Comparison of ENCODE assay signal across 28 cellular contexts in the genomic region with DNA sequence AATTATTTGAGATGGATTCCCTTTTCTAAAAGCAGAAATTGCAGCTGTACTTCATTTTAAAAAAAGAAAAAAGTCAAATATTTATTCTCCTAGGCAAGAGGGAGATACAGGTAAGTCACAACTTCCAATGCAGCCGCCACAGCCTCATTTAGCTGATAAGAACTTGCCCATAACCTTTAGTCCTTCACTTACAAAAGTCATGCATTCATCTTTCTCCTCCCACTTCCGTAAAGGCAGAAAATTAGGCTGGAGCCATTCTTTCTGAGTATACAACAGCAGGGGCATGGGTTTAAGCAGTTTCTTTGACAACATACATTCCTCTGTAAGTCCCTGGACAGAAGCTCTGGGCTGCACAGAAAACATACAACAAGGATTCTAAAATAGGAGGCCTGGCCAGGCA. TPM values are rescaled to one million over a fixed set of nuclear protein-coding genes. Genes with fewer than 3 reads are reported as not detected.
DNase-seq lines count a peak whose midpoint lies in the region; ATAC-seq and TF ChIP-seq lines count a peak whose summit lies in the region.
"Had no signal": no experiment of that assay in that cellular context is flagged by ENCODE, and none has a peak within 500 bp of the region (broad histone marks: within the 10 kb centered on the region; RNA-seq: fewer than 3 reads in every experiment).

No MANE protein-coding gene starts in this region.

- no peaks in the 10 kb centered on the region for H3K36me3 ChIP-seq in CD8-positive, alpha-beta T cell (ENCODE audit: insufficient read depth, low read length)
- H3K36me3 ChIP-seq in Panc1 (ENCODE audit: control insufficient read depth, insufficient read depth, low read length) (peaks cover 2% of the 10 kb centered on the region; the same call in 1 of the 2 replicates), skeletal muscle satellite cell (ENCODE audit: insufficient read depth, low read length) (no peaks in the 10 kb centered on the region)
- H3K36me3 ChIP-seq: ovary, thyroid gland had no signal

- H3K4me1 ChIP-seq in CD8-positive, alpha-beta T cell (ENCODE audit: insufficient read depth, low read length) = peaks cover 57% of the 10 kb centered on the region
- H3K4me1 ChIP-seq in Panc1 (ENCODE audit: control insufficient read depth, insufficient read depth, low read length) = peaks cover 42% of the 10 kb centered on the region
- peaks cover 63% of the 10 kb centered on the region for H3K4me1 ChIP-seq in skeletal muscle satellite cell (ENCODE audit: control insufficient read depth, insufficient read depth, low read length)

- no peak overlapping the region for H3K9ac ChIP-seq in skeletal muscle satellite cell (ENCODE audit: low read depth, low read length)

- intact Hi-C loops in CD8-positive, alpha-beta T cell (cut with DNase I, micrococcal nuclease) = loop anchor here (5.0 to 10.0 kb wide), 7 partner anchors 407 to 1545 kb away; a partner anchor contains a TSS
- intact Hi-C loops in Panc1 (cut with micrococcal nuclease; ENCODE audit: unreplicated experiment) (no loop called here), left colon (cut with DNase I, micrococcal nuclease) (no loop called here)
- intact Hi-C loops in activated CD4-positive, alpha-beta T cell treated with anti-CD3 and anti-CD28 coated beads for 36 hours (cut with DNase I, micrococcal nuclease) = loop anchor here (5.0 to 10.0 kb wide), 4 partner anchors 265 to 1435 kb away; a partner anchor contains a TSS

- DNase-seq in CD8-positive, alpha-beta T cell = no peak
- DNase-seq in Panc1 (ENCODE audit: low read depth, low spot score) = no peak
- no peak for DNase-seq in left colon
- DNase-seq in activated CD4-positive, alpha-beta T cell treated with anti-CD3 and anti-CD28 coated beads for 36 hours = no peak
- no peak for DNase-seq in activated T-cell treated with anti-CD3 and anti-CD28 coated beads, Interleukin-2, amount 50 U/mL, for 48 hours
- DNase-seq in kidney glomerular epithelial cell (lab: John Stamatoyannopoulos, UW) = no peak
- DNase-seq in activated CD8-positive, alpha-beta memory T cell treated with anti-CD3 and anti-CD28 coated beads, Interleukin-2, amount 10 ng/mL, durations not matched to agents 7 days and 5 days = no peak
- DNase-seq: activated CD4-positive, alpha-beta T cell treated with anti-CD3 and anti-CD28 coated beads, Interleukin-2, amount 10 ng/mL, durations not matched to agents 7 days and 5 days; DMS53; dorsolateral prefrontal cortex; glutamatergic neuron; mesenchymal stem cell; naive B cell; NCI-H1092 treated with DMSO at 0.1 percent for 48 hours; NCI-H187 treated with DMSO at 0.1 percent for 48 hours; NCI-H526; ovary; right cardiac atrium; stimulated activated CD4-positive, alpha-beta T cell treated with anti-CD3 and anti-CD28 coated beads, Interleukin-15, amount 100 ng/mL, for 24 hours; thyroid gland had no signal

- H3K4me2 ChIP-seq in skeletal muscle satellite cell (ENCODE audit: low read length) = peak overlapping the region; percentile 19

- in situ Hi-C loops in Panc1 (cut with HindIII; ENCODE audit: low pct_unique_long_range_greater_than_20kb, low sequenced_read_pairs) = no loop called here

- BruUV-seq in Panc1 (replicated peaks; lab: Mats Ljungman, UMichigan) = no TSS peak

- no peaks in the 10 kb centered on the region for H3K9me3 Mint-ChIP-seq in CD8-positive, alpha-beta T cell
- peaks cover 6% of the 10 kb centered on the region for H3K9me3 Mint-ChIP-seq in activated CD4-positive, alpha-beta T cell treated with anti-CD3 and anti-CD28 coated beads for 36 hours (ENCODE audit: low read depth)
- peaks cover 2% of the 10 kb centered on the region for H3K9me3 Mint-ChIP-seq in activated CD8-positive, alpha-beta memory T cell treated with anti-CD3 and anti-CD28 coated beads, Interleukin-2, amount 10 ng/mL, durations not matched to agents 7 days and 5 days (ENCODE audit: low read depth)
- H3K9me3 Mint-ChIP-seq: central memory CD8-positive, alpha-beta T cell; naive B cell; stimulated activated naive CD8-positive, alpha-beta T cell treated with anti-CD3 and anti-CD28 coated beads, Interleukin-15, Interleukin-2, amounts not matched to agents 100 ng/mL and 50 ng/mL, for 24 hours; T-helper 2 cell treated with Interferon-gamma antibody and Interleukin-4, amounts not matched to agents 5 μg/mL and 100 μg/mL, for 36 hours had no signal

- H3K27ac Mint-ChIP-seq in CD8-positive, alpha-beta T cell = peak overlapping the region; percentile 23
- H3K27ac Mint-ChIP-seq in activated CD4-positive, alpha-beta T cell treated with anti-CD3 and anti-CD28 coated beads for 36 hours = no peak overlapping the region
- H3K27ac Mint-ChIP-seq in activated CD8-positive, alpha-beta memory T cell treated with anti-CD3 and anti-CD28 coated beads, Interleukin-2, amount 10 ng/mL, durations not matched to agents 7 days and 5 days = no peak overlapping the region
- H3K27ac Mint-ChIP-seq: activated CD4-positive, alpha-beta T cell treated with anti-CD3 and anti-CD28 coated beads, Interleukin-2, amount 10 ng/mL, durations not matched to agents 7 days and 5 days; activated naive CD4-positive, alpha-beta T cell treated with anti-CD3 and anti-CD28 coated beads, Interleukin-2, amount 50 U/mL, for 72 hours; stimulated activated naive CD8-positive, alpha-beta T cell treated with anti-CD3 and anti-CD28 coated beads, Interleukin-15, Interleukin-2, amounts not matched to agents 100 ng/mL and 50 ng/mL, for 24 hours; T-helper 2 cell treated with Interferon-gamma antibody and Interleukin-4, amounts not matched to agents 5 μg/mL and 100 μg/mL, for 36 hours had no signal

- TF ChIP-seq CTCF in CD8-positive, alpha-beta T cell (IDR thresholded peaks at IDR 0.05) = no peak
- TF ChIP-seq CTCF in Panc1 (IDR thresholded peaks at IDR 0.05) = no peak

- no peaks in the 10 kb centered on the region for H3K27me3 Mint-ChIP-seq in CD8-positive, alpha-beta T cell (ENCODE audit: low read depth)
- H3K27me3 Mint-ChIP-seq in activated CD4-positive, alpha-beta T cell treated with anti-CD3 and anti-CD28 coated beads for 36 hours = no peaks in the 10 kb centered on the region
- H3K27me3 Mint-ChIP-seq in activated CD8-positive, alpha-beta memory T cell treated with anti-CD3 and anti-CD28 coated beads, Interleukin-2, amount 10 ng/mL, durations not matched to agents 7 days and 5 days = no peaks in the 10 kb centered on the region
- H3K27me3 Mint-ChIP-seq: activated CD4-positive, alpha-beta T cell treated with anti-CD3 and anti-CD28 coated beads, Interleukin-2, amount 10 ng/mL, durations not matched to agents 7 days and 5 days; central memory CD8-positive, alpha-beta T cell; naive B cell; stimulated activated naive CD8-positive, alpha-beta T cell treated with anti-CD3 and anti-CD28 coated beads, Interleukin-15, Interleukin-2, amounts not matched to agents 100 ng/mL and 50 ng/mL, for 24 hours had no signal

- H3K4me1 Mint-ChIP-seq in CD8-positive, alpha-beta T cell (ENCODE audit: low read depth) = peaks cover 84% of the 10 kb centered on the region
- peaks cover 74% of the 10 kb centered on the region for H3K4me1 Mint-ChIP-seq in activated CD4-positive, alpha-beta T cell treated with anti-CD3 and anti-CD28 coated beads for 36 hours
- H3K4me1 Mint-ChIP-seq in activated CD8-positive, alpha-beta memory T cell treated with anti-CD3 and anti-CD28 coated beads, Interleukin-2, amount 10 ng/mL, durations not matched to agents 7 days and 5 days = peaks cover 44% of the 10 kb centered on the region

- H3K4me3 Mint-ChIP-seq in CD8-positive, alpha-beta T cell = no peak overlapping the region
- H3K4me3 Mint-ChIP-seq in activated CD4-positive, alpha-beta T cell treated with anti-CD3 and anti-CD28 coated beads for 36 hours = no peak overlapping the region
- no peak overlapping the region for H3K4me3 Mint-ChIP-seq in activated CD8-positive, alpha-beta memory T cell treated with anti-CD3 and anti-CD28 coated beads, Interleukin-2, amount 10 ng/mL, durations not matched to agents 7 days and 5 days
- H3K4me3 Mint-ChIP-seq: activated CD4-positive, alpha-beta T cell treated with anti-CD3 and anti-CD28 coated beads, Interleukin-2, amount 10 ng/mL, durations not matched to agents 7 days and 5 days; central memory CD8-positive, alpha-beta T cell; stimulated activated naive CD8-positive, alpha-beta T cell treated with anti-CD3 and anti-CD28 coated beads, Interleukin-15, Interleukin-2, amounts not matched to agents 100 ng/mL and 50 ng/mL, for 24 hours; T-helper 2 cell treated with Interferon-gamma antibody and Interleukin-4, amounts not matched to agents 5 μg/mL and 100 μg/mL, for 36 hours had no signal

- H3K27me3 ChIP-seq in CD8-positive, alpha-beta T cell (ENCODE audit: insufficient read depth, low read length) = no peaks in the 10 kb centered on the region
- H3K27me3 ChIP-seq in Panc1 (ENCODE audit: control insufficient read depth, insufficient read depth, low read length) (no peaks in the 10 kb centered on the region), skeletal muscle satellite cell (ENCODE audit: control insufficient read depth, insufficient read depth, low read length) (no peaks in the 10 kb centered on the region)
- H3K27me3 ChIP-seq: dorsolateral prefrontal cortex, ovary, thyroid gland had no signal

- no peaks in the 10 kb centered on the region for H3K9me3 ChIP-seq in CD8-positive, alpha-beta T cell (ENCODE audit: low read length)
- no peaks in the 10 kb centered on the region for H3K9me3 ChIP-seq in Panc1 (ENCODE audit: control insufficient read depth, insufficient read depth, low read depth, low read length)
- no peaks in the 10 kb centered on the region for H3K9me3 ChIP-seq in skeletal muscle satellite cell (replicated peaks; ENCODE audit: low read length)
- H3K9me3 ChIP-seq: ovary, thyroid gland had no signal

- POLR2A ChIA-PET in CD8-positive, alpha-beta T cell (lab: Charles Lee) = interaction anchor here (1.3 kb wide), 2 partner anchors 17 to 21 kb away, joined by 3 read pairs; no protein-coding TSS in a partner anchor
- POLR2A ChIA-PET in Panc1 (lab: Charles Lee) = no interaction called here
- POLR2A ChIA-PET in activated CD4-positive, alpha-beta T cell treated with anti-CD3 and anti-CD28 coated beads for 36 hours (lab: Charles Lee) = interaction anchor here (1.2 kb wide), 1 partner anchor 15 kb away, joined by 3 read pairs; no protein-coding TSS in a partner anchor

- H3K36me3 Mint-ChIP-seq in CD8-positive, alpha-beta T cell = peaks cover 41% of the 10 kb centered on the region
- H3K36me3 Mint-ChIP-seq in activated CD4-positive, alpha-beta T cell treated with anti-CD3 and anti-CD28 coated beads for 36 hours (ENCODE audit: low read depth) = peaks cover 37% of the 10 kb centered on the region
- H3K36me3 Mint-ChIP-seq in activated CD8-positive, alpha-beta memory T cell treated with anti-CD3 and anti-CD28 coated beads, Interleukin-2, amount 10 ng/mL, durations not matched to agents 7 days and 5 days = peaks cover 66% of the 10 kb centered on the region

- H3K4me3 ChIP-seq in CD8-positive, alpha-beta T cell (ENCODE audit: low read depth, low read length) = no peak overlapping the region
- H3K4me3 ChIP-seq in Panc1 (ENCODE audit: low read depth in 2 of 2, low read length in 2 of 2) (no peak overlapping the region), skeletal muscle satellite cell (ENCODE audit: low read length) (no peak overlapping the region)
- H3K4me3 ChIP-seq: dorsolateral prefrontal cortex, ovary, SK-N-MC, thyroid gland had no signal

- no peak for ATAC-seq in CD8-positive, alpha-beta T cell
- ATAC-seq in Panc1 = no peak
- peak; percentile 38 for ATAC-seq in left colon
- no peak for ATAC-seq in activated CD4-positive, alpha-beta T cell treated with anti-CD3 and anti-CD28 coated beads for 36 hours
- no peak for ATAC-seq in activated CD8-positive, alpha-beta memory T cell treated with anti-CD3 and anti-CD28 coated beads, Interleukin-2, amount 10 ng/mL, durations not matched to agents 7 days and 5 days
- ATAC-seq: activated naive CD4-positive, alpha-beta T cell treated with anti-CD3 and anti-CD28 coated beads, Interleukin-2, amount 50 U/mL, for 72 hours; right cardiac atrium had no signal

- CTCF ChIA-PET in CD8-positive, alpha-beta T cell (lab: Charles Lee) = interaction anchor here (1.3 to 3.5 kb wide), 2 partner anchors 14 to 140 kb away, joined by 3 to 11 read pairs; no protein-coding TSS in a partner anchor
- CTCF ChIA-PET in Panc1 (lab: Charles Lee) = no interaction called here
- CTCF ChIA-PET in activated CD4-positive, alpha-beta T cell treated with anti-CD3 and anti-CD28 coated beads for 36 hours (lab: Charles Lee) = interaction anchor here (0.6 to 1.2 kb wide), 3 partner anchors 15 to 359 kb away, joined by 3 to 6 read pairs (median 3); no protein-coding TSS in a partner anchor
- CTCF ChIA-PET in activated CD8-positive, alpha-beta memory T cell treated with anti-CD3 and anti-CD28 coated beads, Interleukin-2, amount 10 ng/mL, durations not matched to agents 7 days and 5 days (lab: Charles Lee) = interaction anchor here (1.2 to 1.5 kb wide), 2 partner anchors 9 to 15 kb away, joined by 3 read pairs; no protein-coding TSS in a partner anchor

- H3K27ac ChIP-seq in CD8-positive, alpha-beta T cell (ENCODE audit: low read depth, low read length) = no peak overlapping the region
- H3K27ac ChIP-seq in Panc1 (ENCODE audit: low read length) = peak overlapping the region; percentile 10; the same call in 1 of the 2 replicates
- H3K27ac ChIP-seq: dorsolateral prefrontal cortex, ovary, RWPE1, SK-N-MC, thyroid gland, VCaP had no signal

RNA-seq across cellular contexts. Expression of a gene that starts 4.3 kb away (rescaled TPM):
- total RNA-seq in CD8-positive, alpha-beta T cell = 10 to 100 TPM; 39.1 to 40.9 TPM
- total RNA-seq in Panc1 (2021; ENCODE audit: unreplicated experiment) (28.3 TPM), left colon (100 to 1,000 TPM; 210 to 246 TPM)
- 18.1 TPM for polyA plus RNA-seq in Panc1 (2012; ENCODE audit: insufficient read length)
- 56.8 and 64.9 TPM in 2 replicates for total RNA-seq in skeletal muscle satellite cell (2012; rRNA removed)
- total RNA-seq in activated CD4-positive, alpha-beta T cell treated with anti-CD3 and anti-CD28 coated beads for 36 hours = 10 to 100 TPM; 58.2 to 61.1 TPM
- total RNA-seq in activated CD8-positive, alpha-beta memory T cell treated with anti-CD3 and anti-CD28 coated beads, Interleukin-2, amount 10 ng/mL, durations not matched to agents 7 days and 5 days = 10 to 100 TPM; 45.6 to 61.4 TPM

Comparison
In these comparisons a context has a peak if more than half of its experiments do, and no peak if none do; other contexts are left out.
1. intact Hi-C loops: an anchor here in CD8-positive, alpha-beta T cell (5.0 to 10.0 kb wide) and activated CD4-positive, alpha-beta T cell treated with anti-CD3 and anti-CD28 coated beads for 36 hours (5.0 to 10.0 kb wide); none called in Panc1 and left colon.